Comparison of ENCODE assay signal across 12 cellular contexts in the genomic region with DNA sequence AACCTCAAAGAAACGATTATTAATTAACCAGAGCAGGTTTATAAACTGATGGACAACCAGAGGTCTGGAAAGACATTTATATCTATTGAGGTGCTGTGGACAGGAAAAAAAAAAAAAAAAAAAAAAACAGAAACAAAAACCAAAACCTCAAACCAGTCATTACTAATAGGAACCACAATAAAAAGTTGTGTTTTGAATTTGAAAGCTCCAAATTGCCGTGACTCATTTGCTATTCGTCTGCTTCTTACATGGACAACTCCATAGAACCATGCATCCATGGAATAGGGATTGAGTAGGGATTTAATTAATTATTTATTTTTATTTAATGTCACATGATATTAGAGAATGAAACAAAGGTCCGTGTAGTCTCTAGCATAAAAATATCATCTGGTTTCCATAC.
DNase-seq lines count a peak whose midpoint lies in the region; ATAC-seq, FAIRE-seq and TF ChIP-seq lines count a peak whose summit lies in the region.
"Had no signal": no experiment of that assay in that cellular context is flagged by ENCODE, and none has a peak within 500 bp of the region (broad histone marks: within the 10 kb centered on the region; RNA-seq: fewer than 3 reads in every experiment).

No MANE protein-coding gene starts in this region.

- H3K27ac ChIP-seq in GM12878 (ENCODE audit: control insufficient read depth, insufficient read depth) = no peak overlapping the region
- H3K27ac ChIP-seq in neutrophil = peak overlapping the region; percentile 78
- H3K27ac ChIP-seq: colonic mucosa, esophagus squamous epithelium had no signal

- RAD21 ChIA-PET in GM12878 (lab: Charles Lee; ENCODE audit: unreplicated experiment) = interaction anchor here (0.9 kb wide), 1 partner anchor 49 kb away, joined by 3 read pairs; no protein-coding TSS in a partner anchor

- no peak overlapping the region for H3K4me2 ChIP-seq in GM12878 (ENCODE audit: control insufficient read depth, insufficient read depth)

- ATAC-seq in HG03442 (IDR thresholded peaks at IDR 0.05; ENCODE audit: unreplicated experiment) (peak; percentile 42), GM12878 (no peak)

- no peaks in the 10 kb centered on the region for H3K9me3 ChIP-seq in GM12878 (replicated peaks; ENCODE audit: control insufficient read depth, insufficient read depth, low read length)
- no peaks in the 10 kb centered on the region for H3K9me3 ChIP-seq in neutrophil
- H3K9me3 ChIP-seq: colonic mucosa had no signal

- H3K27me3 ChIP-seq in GM12878 (replicated peaks in 1 of 2; ENCODE audit: control insufficient read depth in 2 of 2, insufficient read depth in 2 of 2, low read length in 1 of 2) (no peaks in the 10 kb centered on the region), neutrophil (no peaks in the 10 kb centered on the region)
- H3K27me3 ChIP-seq: colonic mucosa, esophagus squamous epithelium had no signal

- intact Hi-C loops in GM12878 (cut with micrococcal nuclease; ENCODE audit: unreplicated experiment) = no loop called here

- H3K4me1 ChIP-seq in GM12878 (ENCODE audit: control insufficient read depth, insufficient read depth, low read length) = no peaks in the 10 kb centered on the region
- peaks cover 46 to 52% of the 10 kb centered on the region in 2 experiments for H3K4me1 ChIP-seq in neutrophil (ENCODE audit: control insufficient read depth in 1 of 2, insufficient read depth in 1 of 2, low read depth in 1 of 2, low read length in 1 of 2)
- H3K4me1 ChIP-seq: colonic mucosa, esophagus squamous epithelium had no signal

- in situ Hi-C loops in GM12878 (cut with MboI) = no loop called here

- no peak overlapping the region for H2AFZ ChIP-seq in GM12878 (ENCODE audit: control insufficient read depth, low read depth, low read length)

- no peaks in the 10 kb centered on the region for H4K20me1 ChIP-seq in GM12878 (ENCODE audit: control insufficient read depth, insufficient read depth)

- POLR2A ChIA-PET in GM12878 (lab: Charles Lee) = interaction anchor here (0.7 kb wide), 1 partner anchor 257 kb away, joined by 6 read pairs; no protein-coding TSS in a partner anchor
- POLR2A ChIA-PET in GM10248 (lab: Yijun Ruan, JAX) = no interaction called here

- no TSS peak for BruUV-seq in GM12878 (replicated peaks; lab: Mats Ljungman, UMichigan)

- TF ChIP-seq EP300 in GM12878 (IDR thresholded peaks at IDR 0.05; ENCODE audit: borderline replicate concordance in 1 of 2, control insufficient read depth in 1 of 2, low read depth in 2 of 2, low read length in 2 of 2) = 0 out of 4 replicates have a peak, but pooled peaks of 1 of the 2 experiments have one; percentile 19

- CTCF ChIA-PET in GM12878 (lab: Yijun Ruan, JAX) (no interaction called here), GM10248 (lab: Yijun Ruan, JAX) (no interaction called here)

- peak; percentile 24 for DNase-seq in GM03348 (ENCODE audit: low spot score)
- DNase-seq in GM12878 (ENCODE audit: low read depth, low spot score) = no peak
- no peak for DNase-seq in GM10248 (ENCODE audit: extremely low spot score)
- DNase-seq in activated CD4-positive, CD25-positive, alpha-beta regulatory T cell (lab: John Stamatoyannopoulos, UW) = no peak
- no peak for DNase-seq in NCI-H2107 (lab: John Stamatoyannopoulos, UW)
- DNase-seq: colonic mucosa, esophagus squamous epithelium, NCI-H2081, SHP77 treated with DMSO at 0.1 percent for 48 hours had no signal

- no peak overlapping the region for H3K9ac ChIP-seq in GM12878 (ENCODE audit: control insufficient read depth, insufficient read depth, low read length)

- TF ChIP-seq RAD21 in GM12878 (IDR thresholded peaks at IDR 0.05; ENCODE audit: insufficient read depth, low read depth, low read length) = no peak

- H3K79me2 ChIP-seq in GM12878 (ENCODE audit: control insufficient read depth, insufficient read depth, low read length) = no peaks in the 10 kb centered on the region

- no peaks in the 10 kb centered on the region for H3K36me3 ChIP-seq in GM12878 (ENCODE audit: control insufficient read depth in 2 of 2, insufficient read depth in 2 of 2, low read length in 1 of 2)
- no peaks in the 10 kb centered on the region for H3K36me3 ChIP-seq in neutrophil
- H3K36me3 ChIP-seq: colonic mucosa, esophagus squamous epithelium had no signal

- no peak for TF ChIP-seq CTCF in GM12878 (IDR thresholded peaks at IDR 0.05 in 2 of 3, conservative IDR thresholded peaks at IDR 0.05 in 1 of 3; ENCODE audit: control insufficient read depth in 2 of 3, extremely low read depth in 1 of 3, insufficient read depth in 1 of 3, low read depth in 3 of 3, low read length in 3 of 3)
- no peak for TF ChIP-seq CTCF in neutrophil (IDR thresholded peaks at IDR 0.05)
- no peak for TF ChIP-seq CTCF in GM10248 (IDR thresholded peaks at IDR 0.05; ENCODE audit: control extremely low read depth, extremely low read depth, low read depth, missing control alignments)

- WGBS in GM12878 (ENCODE audit: insufficient coverage, insufficient replicate concordance, low lambda C conversion rate, missing lambda C conversion rate) = 7% methylated on average over 4 of the region's 4 CpGs

- TF ChIP-seq POLR2A in GM12878 (IDR thresholded peaks at IDR 0.05; ENCODE audit: low read depth, low read length) = no peak

- H3K4me3 ChIP-seq in GM12878 (no peak overlapping the region), neutrophil (ENCODE audit: low read depth in 1 of 2, low read length in 1 of 2) (no peak overlapping the region)
- H3K4me3 ChIP-seq: colonic mucosa, esophagus squamous epithelium had no signal

- SMC1A ChIA-PET in GM12878 (lab: Charles Lee; ENCODE audit: uncharacterized antibody, unreplicated experiment) = interaction anchor here (0.8 to 1.7 kb wide), 2 partner anchors 56 to 102 kb away, joined by 3 to 5 read pairs; no protein-coding TSS in a partner anchor

- no peak for FAIRE-seq in GM12878 (lab: Jason Lieb, UNC)
- FAIRE-seq: D721Med had no signal

TF ChIP-seq in GM12878, 131 proteins besides CTCF, POLR2A, EP300 and RAD21:
- peak; percentile 32; the same call in 1 of the 2 replicates for TF ChIP-seq MTA2 (IDR thresholded peaks at IDR 0.05; ENCODE audit: low read depth)
- peak; percentile 78; the same call in 1 of the 2 replicates for TF ChIP-seq ZNF384 (IDR thresholded peaks at IDR 0.05; ENCODE audit: borderline replicate concordance, low read depth, low read length)
- TF ChIP-seq IKZF2 (IDR thresholded peaks at IDR 0.05) = peak; percentile 29 to 30; a peak in 2 of 4 replicates
- TF ChIP-seq, protein P1, sequence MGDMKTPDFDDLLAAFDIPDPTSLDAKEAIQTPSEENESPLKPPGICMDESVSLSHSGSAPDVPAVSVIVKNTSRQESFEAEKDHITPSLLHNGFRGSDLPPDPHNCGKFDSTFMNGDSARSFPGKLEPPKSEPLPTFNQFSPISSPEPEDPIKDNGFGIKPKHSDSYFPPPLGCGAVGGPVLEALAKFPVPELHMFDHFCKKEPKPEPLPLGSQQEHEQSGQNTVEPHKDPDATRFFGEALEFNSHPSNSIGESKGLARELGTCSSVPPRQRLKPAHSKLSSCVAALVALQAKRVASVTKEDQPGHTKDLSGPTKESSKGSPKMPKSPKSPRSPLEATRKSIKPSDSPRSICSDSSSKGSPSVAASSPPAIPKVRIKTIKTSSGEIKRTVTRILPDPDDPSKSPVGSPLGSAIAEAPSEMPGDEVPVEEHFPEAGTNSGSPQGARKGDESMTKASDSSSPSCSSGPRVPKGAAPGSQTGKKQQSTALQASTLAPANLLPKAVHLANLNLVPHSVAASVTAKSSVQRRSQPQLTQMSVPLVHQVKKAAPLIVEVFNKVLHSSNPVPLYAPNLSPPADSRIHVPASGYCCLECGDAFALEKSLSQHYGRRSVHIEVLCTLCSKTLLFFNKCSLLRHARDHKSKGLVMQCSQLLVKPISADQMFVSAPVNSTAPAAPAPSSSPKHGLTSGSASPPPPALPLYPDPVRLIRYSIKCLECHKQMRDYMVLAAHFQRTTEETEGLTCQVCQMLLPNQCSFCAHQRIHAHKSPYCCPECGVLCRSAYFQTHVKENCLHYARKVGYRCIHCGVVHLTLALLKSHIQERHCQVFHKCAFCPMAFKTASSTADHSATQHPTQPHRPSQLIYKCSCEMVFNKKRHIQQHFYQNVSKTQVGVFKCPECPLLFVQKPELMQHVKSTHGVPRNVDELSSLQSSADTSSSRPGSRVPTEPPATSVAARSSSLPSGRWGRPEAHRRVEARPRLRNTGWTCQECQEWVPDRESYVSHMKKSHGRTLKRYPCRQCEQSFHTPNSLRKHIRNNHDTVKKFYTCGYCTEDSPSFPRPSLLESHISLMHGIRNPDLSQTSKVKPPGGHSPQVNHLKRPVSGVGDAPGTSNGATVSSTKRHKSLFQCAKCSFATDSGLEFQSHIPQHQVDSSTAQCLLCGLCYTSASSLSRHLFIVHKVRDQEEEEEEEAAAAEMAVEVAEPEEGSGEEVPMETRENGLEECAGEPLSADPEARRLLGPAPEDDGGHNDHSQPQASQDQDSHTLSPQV (IDR thresholded peaks at IDR 0.05) = no peak
- TF ChIP-seq JUNB (IDR thresholded peaks at IDR 0.05) = no peak
- TF ChIP-seq ATF7 (IDR thresholded peaks at IDR 0.05; ENCODE audit: low read depth) = no peak
- TF ChIP-seq, protein P2, sequence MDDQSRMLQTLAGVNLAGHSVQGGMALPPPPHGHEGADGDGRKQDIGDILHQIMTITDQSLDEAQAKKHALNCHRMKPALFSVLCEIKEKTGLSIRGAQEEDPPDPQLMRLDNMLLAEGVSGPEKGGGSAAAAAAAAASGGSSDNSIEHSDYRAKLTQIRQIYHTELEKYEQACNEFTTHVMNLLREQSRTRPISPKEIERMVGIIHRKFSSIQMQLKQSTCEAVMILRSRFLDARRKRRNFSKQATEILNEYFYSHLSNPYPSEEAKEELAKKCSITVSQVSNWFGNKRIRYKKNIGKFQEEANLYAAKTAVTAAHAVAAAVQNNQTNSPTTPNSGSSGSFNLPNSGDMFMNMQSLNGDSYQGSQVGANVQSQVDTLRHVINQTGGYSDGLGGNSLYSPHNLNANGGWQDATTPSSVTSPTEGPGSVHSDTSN (IDR thresholded peaks at IDR 0.05; ENCODE audit: insufficient replicate concordance, low read depth, low read length) = no peak
